12 cellular contexts compared by ENCODE assay signal in genomic region chr16:27241658-27242057, GRCh38. TPM values are rescaled to one million over a fixed set of nuclear protein-coding genes. Genes with fewer than 3 reads are reported as not detected.
DNase-seq lines count a peak whose midpoint lies in the region; ATAC-seq and TF ChIP-seq lines count a peak whose summit lies in the region.
"Had no signal": no experiment of that assay in that cellular context is flagged by ENCODE, and none has a peak within 500 bp of the region (broad histone marks: within the 10 kb centered on the region; RNA-seq: fewer than 3 reads in every experiment).

No MANE protein-coding gene starts in this region.

- no peak overlapping the region for H3K4me3 ChIP-seq in AG04450 (ENCODE audit: low read depth, low read length)
- H3K4me3 ChIP-seq in GM23248, result no peak overlapping the region
- H3K4me3 ChIP-seq in esophagus muscularis mucosa, result no peak overlapping the region
- H3K4me3 ChIP-seq in parathyroid adenoma (ENCODE audit: low read depth, low read length), result no peak overlapping the region
- H3K4me3 ChIP-seq in BE2C (ENCODE audit: low read depth, low read length), result no peak overlapping the region
- H3K4me3 ChIP-seq: GM12878 had no signal

- in situ Hi-C loops in GM23248 (cut with MboI), result no loop called here

- no peaks in the 10 kb centered on the region for H3K9me2 ChIP-seq in GM23248 (ENCODE audit: insufficient read depth)

- H3K9me3 ChIP-seq in AG04450 (ENCODE audit: control insufficient read depth, insufficient read depth, low read length) (no peaks in the 10 kb centered on the region; the same call in 1 of the 2 replicates), GM23248 (ENCODE audit: low read depth) (no peaks in the 10 kb centered on the region), esophagus muscularis mucosa (no peaks in the 10 kb centered on the region), parathyroid adenoma (ENCODE audit: control insufficient read depth, low read length) (no peaks in the 10 kb centered on the region), BE2C (no peaks in the 10 kb centered on the region)

- no peak overlapping the region for H2AFZ ChIP-seq in GM23248
- H2AFZ ChIP-seq in parathyroid adenoma, result no peak overlapping the region

- intact Hi-C loops in esophagus muscularis mucosa (cut with DNase I), result loop anchor here (5.0 kb wide), 2 partner anchors 76 to 96 kb away; no protein-coding TSS in a partner anchor

- POLR2A ChIA-PET in AG04450 (lab: Yijun Ruan, JAX), result interaction anchor here (3.8 kb wide), 1 partner anchor 75 kb away, joined by 18 read pairs; no protein-coding TSS in a partner anchor

- H3K27ac ChIP-seq in AG04450 (ENCODE audit: low read depth, low read length) (peak overlapping the region; percentile 57), GM23248 (no peak overlapping the region), esophagus muscularis mucosa (replicated peaks in 1 of 4) (peak overlapping the region; percentile 80 to 89 (median 84)), parathyroid adenoma (peak overlapping the region; percentile 38)

- no peak for DNase-seq in AG04450 (ENCODE audit: low read depth, low spot score)
- DNase-seq in GM23248, result no peak
- DNase-seq in esophagus muscularis mucosa (ENCODE audit: extremely low spot score), result no peak
- DNase-seq in HK-2 (ENCODE audit: unreplicated experiment), result no peak
- no peak for DNase-seq in BE2C
- DNase-seq: activated naive CD4-positive, alpha-beta T cell treated with Interleukin-2 at 50 U/mL for 16 hours; Calu3; NCI-H2029 had no signal

- H3K4me2 ChIP-seq in GM23248 (ENCODE audit: unreplicated experiment) (peak overlapping the region; percentile 45), parathyroid adenoma (ENCODE audit: low read length) (no peak overlapping the region)

- no peak for ATAC-seq in HG02588 (IDR thresholded peaks at IDR 0.05; ENCODE audit: unreplicated experiment)
- no peak for ATAC-seq in GM18858 (IDR thresholded peaks at IDR 0.05; ENCODE audit: unreplicated experiment)
- ATAC-seq: GM12878 had no signal

- H3K4me1 ChIP-seq in GM23248 (ENCODE audit: insufficient read depth), result peaks cover 57% of the 10 kb centered on the region
- peaks cover 63 to 93% (median 89%) of the 10 kb centered on the region in 4 donors for H3K4me1 ChIP-seq in esophagus muscularis mucosa
- H3K4me1 ChIP-seq in parathyroid adenoma, result peaks cover 21% of the 10 kb centered on the region
- H3K4me1 ChIP-seq in BE2C, result peaks cover 18% of the 10 kb centered on the region

- TF ChIP-seq EP300 in esophagus muscularis mucosa (IDR thresholded peaks at IDR 0.05), result no peak

- no peaks in the 10 kb centered on the region for H4K20me1 ChIP-seq in GM23248 (ENCODE audit: insufficient read depth)

- H3K79me2 ChIP-seq in GM23248 (ENCODE audit: insufficient read depth) (peaks cover 15% of the 10 kb centered on the region; the same call in 1 of the 2 replicates), parathyroid adenoma (peaks cover 14% of the 10 kb centered on the region)

- no peaks in the 10 kb centered on the region for H3K27me3 ChIP-seq in AG04450 (ENCODE audit: control insufficient read depth, insufficient read depth, low read length)
- H3K27me3 ChIP-seq in GM23248 (replicated peaks; ENCODE audit: insufficient read depth), result no peaks in the 10 kb centered on the region
- no peaks in the 10 kb centered on the region for H3K27me3 ChIP-seq in esophagus muscularis mucosa
- H3K27me3 ChIP-seq in parathyroid adenoma (ENCODE audit: control insufficient read depth, insufficient read depth, low read length), result no peaks in the 10 kb centered on the region
- no peaks in the 10 kb centered on the region for H3K27me3 ChIP-seq in BE2C

- TF ChIP-seq CTCF in AG04450 (IDR thresholded peaks at IDR 0.05; ENCODE audit: low read depth, low read length), result no peak
- TF ChIP-seq CTCF in esophagus muscularis mucosa (IDR thresholded peaks at IDR 0.05), result no peak
- TF ChIP-seq CTCF in parathyroid adenoma (IDR thresholded peaks at IDR 0.05), result no peak
- no peak for TF ChIP-seq CTCF in BE2C (IDR thresholded peaks at IDR 0.05; ENCODE audit: low read depth, low read length)

- H3F3A ChIP-seq in GM23248 (ENCODE audit: insufficient read depth), result peaks cover 49% of the 10 kb centered on the region

- TF ChIP-seq POLR2A in esophagus muscularis mucosa (IDR thresholded peaks at IDR 0.05; ENCODE audit: low read depth), result no peak

- no peak overlapping the region for H3K9ac ChIP-seq in GM23248
- H3K9ac ChIP-seq in parathyroid adenoma, result no peak overlapping the region

- H3K36me3 ChIP-seq in GM23248 (ENCODE audit: low read depth) (no peaks in the 10 kb centered on the region), esophagus muscularis mucosa (peaks cover 0 to 5% (median 0%) of the 10 kb centered on the region in 4 donors), parathyroid adenoma (ENCODE audit: control insufficient read depth, insufficient read depth, low read length) (no peaks in the 10 kb centered on the region), BE2C (no peaks in the 10 kb centered on the region; the same call in 1 of the 2 replicates)

- WGBS in GM23248 (ENCODE audit: low coverage in 1 of 2, low lambda C conversion rate in 2 of 2, missing lambda C conversion rate in 2 of 2), 2 experiments, result 81 to 83% methylated on average over 13 of the region's 13 CpGs
- 80% methylated on average over 13 of the region's 13 CpGs for WGBS in esophagus muscularis mucosa

- CTCF ChIA-PET in AG04450 (lab: Charles Lee), result interaction anchor here (0.6 to 3.1 kb wide), 3 partner anchors 114 to 132 kb away, joined by 5 to 10 read pairs (median 7); no protein-coding TSS in a partner anchor

RNA-seq across cellular contexts. Expression of gene NSMCE1, which starts 26.9 kb away (rescaled TPM):
- 35.4 and 37.2 TPM in 2 replicates for polyA plus RNA-seq in AG04450 (2011; rRNA removed)
- 37.2 and 44.0 TPM in 2 replicates for polyA minus RNA-seq in AG04450 (2011; rRNA and poly(A)+ RNA removed)
- total RNA-seq in GM23248 (2014; rRNA removed; shearing (Covaris generic)), result 45.3 and 69.3 TPM in 2 replicates
- 99.3 and 107 TPM in 2 replicates for polyA plus RNA-seq in GM23248 (2016; fragmentation: Nextera tagmentation; extraction: Ambion mirVana)
- 10 to 100 TPM; 49.7 to 68.8 (median 64.0) TPM for total RNA-seq in esophagus muscularis mucosa
- polyA plus RNA-seq in BE2C (2012; ENCODE audit: insufficient read depth, insufficient read length, low read depth), result 158 TPM

RNA-seq across cellular contexts. Expression of gene KDM8, which starts 38.3 kb away (rescaled TPM):
- polyA plus RNA-seq in AG04450 (2011; rRNA removed) (2.5 and 2.8 TPM in 2 replicates), GM23248 (2016; fragmentation: Nextera tagmentation; extraction: Ambion mirVana) (2.2 and 3.5 TPM in 2 replicates)
- 4.2 and 5.4 TPM in 2 replicates for polyA minus RNA-seq in AG04450 (2011; rRNA and poly(A)+ RNA removed)
- 1.8 and 2.5 TPM in 2 replicates for total RNA-seq in GM23248 (2014; rRNA removed; shearing (Covaris generic))
- 1 to 10 TPM; 2.5 to 7.1 (median 3.7) TPM for total RNA-seq in esophagus muscularis mucosa
- 18.1 TPM for polyA plus RNA-seq in BE2C (2012; ENCODE audit: insufficient read depth, insufficient read length, low read depth)
